In genomic region chr12:120774169-120774916, GRCh38 we compare ENCODE assay signal across 11 cellular contexts. TPM values are rescaled to one million over a fixed set of nuclear protein-coding genes. Genes with fewer than 3 reads are reported as not detected.
A peak's percentile ranks its signal among the peaks of the same experiment; 100 is the strongest.
DNase-seq lines count a peak whose midpoint lies in the region; ATAC-seq and TF ChIP-seq lines count a peak whose summit lies in the region.
"Had no signal": no experiment of that assay in that cellular context is flagged by ENCODE, and none has a peak within 500 bp of the region (broad histone marks: within the 10 kb centered on the region; RNA-seq: fewer than 3 reads in every experiment).

No MANE protein-coding gene starts in this region.

- DNase-seq in DMS 273 (lab: John Stamatoyannopoulos, UW; ENCODE audit: unreplicated experiment) (peak; percentile 6), DMS 273 treated with DMSO at 0.1 percent for 48 hours (lab: John Stamatoyannopoulos, UW) (no peak), ACHN (no peak), GM20000 (ENCODE audit: low spot score) (no peak), GM10266 (ENCODE audit: extremely low spot score) (no peak)
- DNase-seq in naive thymus-derived CD4-positive, alpha-beta T cell, result no peak
- DNase-seq: OCI-M1 had no signal

- H3K27ac Mint-ChIP-seq in activated T-helper 17 cell treated with anti-CD3 and anti-CD28 coated beads, Interleukin-2, amount 50 U/mL, for 72 hours, result peak overlapping the region; percentile 30
- H3K27ac Mint-ChIP-seq in naive thymus-derived CD4-positive, alpha-beta T cell, result peak overlapping the region in 7 of 9 donors; percentile 9 to 84 (median 57)

- peak; percentile 37 for ATAC-seq in activated T-helper 17 cell treated with anti-CD3 and anti-CD28 coated beads, Interleukin-2, amount 50 U/mL, for 72 hours (replicated peaks)
- peak; percentile 26 for ATAC-seq in naive thymus-derived CD4-positive, alpha-beta T cell

- H3K4me1 ChIP-seq in DOHH2 (ENCODE audit: control insufficient read depth, low read length), result peaks cover 37% of the 10 kb centered on the region
- no peaks in the 10 kb centered on the region for H3K4me1 ChIP-seq in naive thymus-derived CD4-positive, alpha-beta T cell (ENCODE audit: control insufficient read depth in 2 of 2, insufficient read depth in 2 of 2, low read length in 2 of 2)

- H3K9me3 ChIP-seq in DOHH2 (ENCODE audit: control insufficient read depth, insufficient read depth, low read length), result no peaks in the 10 kb centered on the region
- H3K9me3 ChIP-seq in naive thymus-derived CD4-positive, alpha-beta T cell (ENCODE audit: control insufficient read depth in 2 of 3, low read length in 3 of 3), result no peaks in the 10 kb centered on the region

- H3K4me3 ChIP-seq in DOHH2 (ENCODE audit: low read length), result no peak overlapping the region
- no peak overlapping the region for H3K4me3 ChIP-seq in naive thymus-derived CD4-positive, alpha-beta T cell (ENCODE audit: low read length)
- H3K4me3 ChIP-seq: cardiac muscle cell had no signal

- H3K9me3 Mint-ChIP-seq in activated T-helper 17 cell treated with anti-CD3 and anti-CD28 coated beads, Interleukin-2, amount 50 U/mL, for 72 hours, result no peaks in the 10 kb centered on the region
- no peaks in the 10 kb centered on the region for H3K9me3 Mint-ChIP-seq in naive thymus-derived CD4-positive, alpha-beta T cell

- CTCF ChIA-PET in naive thymus-derived CD4-positive, alpha-beta T cell (lab: Charles Lee), result interaction anchor here (0.5 kb wide), 1 partner anchor 335 kb away, joined by 3 read pairs; no protein-coding TSS in a partner anchor

- H3F3A ChIP-seq in DOHH2 (ENCODE audit: control insufficient read depth, insufficient read depth), result no peaks in the 10 kb centered on the region

- 0 out of 2 replicates have a peak, but pooled peaks cover 6% of the 10 kb centered on the region for H3K36me3 ChIP-seq in DOHH2 (ENCODE audit: control insufficient read depth, low read length)
- peaks cover 0 to 30% (median 0%) of the 10 kb centered on the region in 3 experiments for H3K36me3 ChIP-seq in naive thymus-derived CD4-positive, alpha-beta T cell (ENCODE audit: control insufficient read depth in 2 of 3, insufficient read depth in 3 of 3, low read length in 3 of 3)

- H3K36me3 Mint-ChIP-seq in activated T-helper 17 cell treated with anti-CD3 and anti-CD28 coated beads, Interleukin-2, amount 50 U/mL, for 72 hours (ENCODE audit: low read depth), result peaks cover 61% of the 10 kb centered on the region
- H3K36me3 Mint-ChIP-seq in naive thymus-derived CD4-positive, alpha-beta T cell, result peaks cover 0 to 23% (median 7%) of the 10 kb centered on the region in 5 donors

- H3K4me3 Mint-ChIP-seq in activated T-helper 17 cell treated with anti-CD3 and anti-CD28 coated beads, Interleukin-2, amount 50 U/mL, for 72 hours, result no peak overlapping the region
- no peak overlapping the region for H3K4me3 Mint-ChIP-seq in naive thymus-derived CD4-positive, alpha-beta T cell

- peaks cover 10% of the 10 kb centered on the region for H3K4me1 Mint-ChIP-seq in activated T-helper 17 cell treated with anti-CD3 and anti-CD28 coated beads, Interleukin-2, amount 50 U/mL, for 72 hours
- peaks cover 12 to 22% (median 18%) of the 10 kb centered on the region in 7 donors for H3K4me1 Mint-ChIP-seq in naive thymus-derived CD4-positive, alpha-beta T cell

- intact Hi-C loops in naive thymus-derived CD4-positive, alpha-beta T cell (cut with micrococcal nuclease), result no loop called here

- H3K9me2 ChIP-seq in DOHH2 (replicated peaks; ENCODE audit: control insufficient read depth, low read length), result no peaks in the 10 kb centered on the region

- no peak overlapping the region for H3K27ac ChIP-seq in DOHH2 (ENCODE audit: low read depth, low read length)
- H3K27ac ChIP-seq in naive thymus-derived CD4-positive, alpha-beta T cell (ENCODE audit: low read depth, low read length), result no peak overlapping the region
- H3K27ac ChIP-seq: 22Rv1, cardiac muscle cell had no signal

- TF ChIP-seq CTCF in DOHH2 (IDR thresholded peaks at IDR 0.05; ENCODE audit: low read depth, low read length, poor library complexity, severe bottlenecking), result no peak
- no peak for TF ChIP-seq CTCF in GM20000 (IDR thresholded peaks at IDR 0.05; ENCODE audit: extremely low read depth, missing control alignments)
- TF ChIP-seq CTCF in GM10266 (IDR thresholded peaks at IDR 0.05; ENCODE audit: control insufficient read depth, insufficient read depth, low read depth, missing control alignments), result no peak

- in situ Hi-C loops in ACHN (cut with HindIII; ENCODE audit: low pct_ligation_motif_present, low pct_unique_long_range_greater_than_20kb, low sequenced_read_pairs), result no loop called here

- no peaks in the 10 kb centered on the region for H3K79me2 ChIP-seq in DOHH2 (ENCODE audit: control insufficient read depth, low read length)

- H4K20me1 ChIP-seq in DOHH2 (ENCODE audit: control insufficient read depth, insufficient read depth, low read depth, low read length), result no peaks in the 10 kb centered on the region

- H3K4me2 ChIP-seq in DOHH2 (ENCODE audit: low read length), result peak overlapping the region; percentile 12; the same call in 1 of the 2 replicates

- no peaks in the 10 kb centered on the region for H3K27me3 Mint-ChIP-seq in activated T-helper 17 cell treated with anti-CD3 and anti-CD28 coated beads, Interleukin-2, amount 50 U/mL, for 72 hours
- H3K27me3 Mint-ChIP-seq in naive thymus-derived CD4-positive, alpha-beta T cell, result no peaks in the 10 kb centered on the region

- POLR2A ChIA-PET in naive thymus-derived CD4-positive, alpha-beta T cell (lab: Charles Lee), result no interaction called here

- no peaks in the 10 kb centered on the region for H3K27me3 ChIP-seq in DOHH2 (ENCODE audit: control insufficient read depth, low read length)
- H3K27me3 ChIP-seq in naive thymus-derived CD4-positive, alpha-beta T cell (ENCODE audit: control insufficient read depth in 2 of 2, insufficient read depth in 2 of 2, low read length in 2 of 2), result no peaks in the 10 kb centered on the region
- H3K27me3 ChIP-seq: cardiac muscle cell had no signal

RNA-seq across cellular contexts. Expression of gene ACADS, which starts 48.7 kb away (rescaled TPM):
- 10 to 100 TPM; 13.2 to 16.2 TPM for total RNA-seq in activated T-helper 17 cell treated with anti-CD3 and anti-CD28 coated beads, Interleukin-2, amount 50 U/mL, for 72 hours
- 10 to 100 TPM; 10.4 to 18.1 (median 15.7) TPM for total RNA-seq in naive thymus-derived CD4-positive, alpha-beta T cell
- polyA plus RNA-seq in naive thymus-derived CD4-positive, alpha-beta T cell, result 10 to 100 TPM; 18.4 to 28.7 TPM
